In genomic region chr14:61277232-61277631, GRCh38 we compare ENCODE assay signal across 18 cellular contexts. TPM values are rescaled to one million over a fixed set of nuclear protein-coding genes. Genes with fewer than 3 reads are reported as not detected.
DNase-seq lines count a peak whose midpoint lies in the region; ATAC-seq and TF ChIP-seq lines count a peak whose summit lies in the region.
"Had no signal": no experiment of that assay in that cellular context is flagged by ENCODE, and none has a peak within 500 bp of the region (broad histone marks: within the 10 kb centered on the region; RNA-seq: fewer than 3 reads in every experiment).

No MANE protein-coding gene starts in this region.

- POLR2A ChIA-PET in PC-3 (lab: Charles Lee; ENCODE audit: unreplicated experiment): no interaction called here

- H3K9me3 ChIP-seq in PC-3 (ENCODE audit: low read length) (no peaks in the 10 kb centered on the region), left lung (no peaks in the 10 kb centered on the region)
- H3K9me3 ChIP-seq: HAP-1 had no signal

- no peaks in the 10 kb centered on the region for H3K9me2 ChIP-seq in PC-3 (replicated peaks; ENCODE audit: low read length)

- TF ChIP-seq CTCF in PC-3 (conservative IDR thresholded peaks at IDR 0.05; ENCODE audit: low read depth, low read length): no peak
- no peak for TF ChIP-seq CTCF in left lung (IDR thresholded peaks at IDR 0.05)

- H3K9ac ChIP-seq in PC-3 (ENCODE audit: low read length): no peak overlapping the region

- H3K4me2 ChIP-seq in PC-3 (ENCODE audit: low read length): peak overlapping the region; percentile 83

- DNase-seq in PC-3 (no peak), dermis microvascular lymphatic vessel endothelial cell (ENCODE audit: low read depth in 2 of 2) (peak; percentile 65 to 79), lung microvascular endothelial cell (ENCODE audit: low read depth in 2 of 2) (peak; percentile 36 to 82), amygdala (lab: John Stamatoyannopoulos, UW) (no peak), AG20443 (ENCODE audit: low spot score) (no peak), left lung (no peak)
- DNase-seq: C1 segment of cervical spinal cord; CD8-positive, alpha-beta memory T cell; DMS79 treated with DMSO at 0.1 percent for 48 hours; KBM-7; MV-4-11; NCI-H1930; NCI-H226; NCI-H524 treated with DMSO at 0.1 percent for 48 hours had no signal

- intact Hi-C loops in PC-3 (cut with micrococcal nuclease) (no loop called here), left lung (cut with DNase I) (no loop called here)

- H3K36me3 ChIP-seq in PC-3 (ENCODE audit: low read depth, low read length) (no peaks in the 10 kb centered on the region), left lung (no peaks in the 10 kb centered on the region)
- H3K36me3 ChIP-seq: HAP-1, SJSA1 had no signal

- ATAC-seq in PC-3: no peak
- no peak for ATAC-seq in GM21529 (IDR thresholded peaks at IDR 0.05; ENCODE audit: unreplicated experiment)
- no peak for ATAC-seq in left lung
- ATAC-seq: Panc1 had no signal

- no TSS peak for BruUV-seq in PC-3 (replicated peaks; lab: Mats Ljungman, UMichigan)

- H3K4me3 ChIP-seq in PC-3 (ENCODE audit: low read length): peak overlapping the region; percentile 85
- no peak overlapping the region for H3K4me3 ChIP-seq in left lung
- H3K4me3 ChIP-seq: HAP-1, SJSA1 had no signal

- no peak overlapping the region for H2AFZ ChIP-seq in PC-3 (ENCODE audit: low read length)

- H3K27me3 ChIP-seq in PC-3 (ENCODE audit: low read length) (no peaks in the 10 kb centered on the region), left lung (peaks cover 2 to 40% of the 10 kb centered on the region in 2 donors)
- H3K27me3 ChIP-seq: SJSA1 had no signal

- H3K4me1 ChIP-seq in PC-3 (ENCODE audit: insufficient read depth, low read length) (peaks cover 30% of the 10 kb centered on the region), left lung (peaks cover 0 to 21% of the 10 kb centered on the region in 2 donors)
- H3K4me1 ChIP-seq: HAP-1, SJSA1 had no signal

- peaks cover 35% of the 10 kb centered on the region for H3K79me2 ChIP-seq in PC-3 (ENCODE audit: low read length)

- CTCF ChIA-PET in PC-3 (lab: Charles Lee): interaction anchor here (0.7 kb wide), 2 partner anchors 10 to 13 kb away, joined by 3 read pairs; no protein-coding TSS in a partner anchor

- H3K27ac ChIP-seq in PC-3 (ENCODE audit: low read length) (no peak overlapping the region), left lung (no peak overlapping the region)
- H3K27ac ChIP-seq: SJSA1 had no signal

- no peaks in the 10 kb centered on the region for H3F3A ChIP-seq in PC-3 (ENCODE audit: low read length, unreplicated experiment)

- H4K20me1 ChIP-seq in PC-3 (ENCODE audit: low read length): peaks cover 31% of the 10 kb centered on the region

RNA-seq across cellular contexts. Expression of gene TMEM30B, which starts 3.9 kb away (rescaled TPM):
- total RNA-seq in PC-3 (2014; rRNA removed) (70.6 and 85.3 TPM in 2 replicates), dermis microvascular lymphatic vessel endothelial cell (0.13 and 0.38 TPM in 2 replicates), lung microvascular endothelial cell (0.20 and 0.22 TPM in 2 replicates), left lung (10 to 100 TPM; 15.7 to 20.9 TPM)
- total RNA-seq: SJSA1 had no signal

RNA-seq across cellular contexts. Expression of gene PRKCH, which starts 44.1 kb away (rescaled TPM):
- total RNA-seq in PC-3 (2014; rRNA removed) (80.8 and 170 TPM in 2 replicates), dermis microvascular lymphatic vessel endothelial cell (209 and 243 TPM in 2 replicates), lung microvascular endothelial cell (221 and 373 TPM in 2 replicates), left lung (10 to 100 TPM; 35.2 to 48.8 TPM)

Comparison
In these comparisons a context has a peak if more than half of its experiments do, and no peak if none do; other contexts are left out.
1. DNase-seq: peak in dermis microvascular lymphatic vessel endothelial cell (2 of 2) and lung microvascular endothelial cell (2 of 2); none in PC-3 (single experiment), amygdala (0 of 56), AG20443 (single experiment) and left lung (0 of 2).
2. RNA of gene TMEM30B, which starts 3.9 kb away (total RNA-seq): 70.6 to 85.3 TPM in PC-3 and 15.7 to 20.9 TPM in left lung; 0.20 to 0.22 TPM in lung microvascular endothelial cell and 0.13 to 0.38 TPM in dermis microvascular lymphatic vessel endothelial cell; every median in the first group is over 10 times any median in the second.